In genomic region chr7:30029696-30030095, GRCh38 we compare ENCODE assay signal across 8 cellular contexts. TPM values are rescaled to one million over a fixed set of nuclear protein-coding genes. Genes with fewer than 3 reads are reported as not detected.
DNase-seq lines count a peak whose midpoint lies in the region; TF ChIP-seq lines count a peak whose summit lies in the region.

No MANE protein-coding gene starts in this region.

- H3K9me3 Mint-ChIP-seq in endodermal cell (no peaks in the 10 kb centered on the region), CD14-positive monocyte (peaks cover 0 to 3% (median 0%) of the 10 kb centered on the region in 7 donors)

- peaks cover 17% of the 10 kb centered on the region for H3K36me3 ChIP-seq in endodermal cell (ENCODE audit: control insufficient read depth, insufficient read depth, low read length)

- intact Hi-C loops in CD14-positive monocyte (cut with micrococcal nuclease) = loop anchor here (5.0 kb wide), 3 partner anchors 37 to 208 kb away; partner anchors contain the start of gene SCRN1 (in 1 of the 2)

- H3K27ac Mint-ChIP-seq in endodermal cell (no peak overlapping the region), CD14-positive monocyte (peak overlapping the region in 1 of 7 donors; percentile 55)

- TF ChIP-seq CTCF in GM10266 (IDR thresholded peaks at IDR 0.05; ENCODE audit: control insufficient read depth, insufficient read depth, low read depth, missing control alignments) (no peak), endodermal cell (conservative IDR thresholded peaks at IDR 0.05) (peak; percentile 48), CD14-positive monocyte (IDR thresholded peaks at IDR 0.05) (no peak)

- peak; percentile 18 for DNase-seq in GM10266 (ENCODE audit: extremely low spot score)
- peak; percentile 82 for DNase-seq in NAMALWA (ENCODE audit: low spot score)
- DNase-seq in endodermal cell = peak; percentile 52
- peak; percentile 44 for DNase-seq in renal cortical epithelial cell (ENCODE audit: low read depth)
- DNase-seq in CD14-positive monocyte (ENCODE audit: low spot score) = no peak
- no peak for DNase-seq in iPS-NIHi7 (ENCODE audit: extremely low spot score)
- DNase-seq in epidermal melanocyte (ENCODE audit: insufficient read length, low spot score) = no peak
- no peak for DNase-seq in NCI-H226

- H3K27me3 ChIP-seq in endodermal cell (ENCODE audit: control insufficient read depth, insufficient read depth, low read length, poor library complexity, severe bottlenecking) = no peaks in the 10 kb centered on the region

- peaks cover 2% of the 10 kb centered on the region for H3K4me1 ChIP-seq in endodermal cell (ENCODE audit: control insufficient read depth, insufficient read depth, low read length)

- H3K9me3 ChIP-seq in endodermal cell (ENCODE audit: control insufficient read depth, low read length) = no peaks in the 10 kb centered on the region

- H3K9ac ChIP-seq in endodermal cell (ENCODE audit: extremely low read depth, low read length, poor library complexity, severe bottlenecking) = peak overlapping the region; percentile 86

- peak overlapping the region; percentile 95 for H3K4me3 ChIP-seq in endodermal cell (ENCODE audit: low read length)

- H3K27me3 Mint-ChIP-seq in endodermal cell (ENCODE audit: insufficient read depth) (no peaks in the 10 kb centered on the region), CD14-positive monocyte (ENCODE audit: low read depth in 3 of 3) (peaks cover 0 to 4% (median 3%) of the 10 kb centered on the region in 3 donors)

- peaks cover 6% of the 10 kb centered on the region for H3K36me3 Mint-ChIP-seq in endodermal cell (ENCODE audit: low read depth)
- H3K36me3 Mint-ChIP-seq in CD14-positive monocyte = no peaks in the 10 kb centered on the region

- H3K4me1 Mint-ChIP-seq in endodermal cell (peaks cover 18% of the 10 kb centered on the region), CD14-positive monocyte (peaks cover 31% of the 10 kb centered on the region)

- H3K27ac ChIP-seq in endodermal cell (ENCODE audit: low read depth, low read length) = peak overlapping the region; percentile 91

- 20 to 30% methylated on average over 5 to 6 of the region's 6 CpGs for WGBS in endodermal cell (ENCODE audit: insufficient coverage in 1 of 2, insufficient read length in 1 of 2), 2 experiments

- no peak overlapping the region for H3K4me3 Mint-ChIP-seq in endodermal cell
- peak overlapping the region in 1 of 2 donors; percentile 94 for H3K4me3 Mint-ChIP-seq in CD14-positive monocyte

RNA-seq across cellular contexts. Expression of gene PLEKHA8, which starts 1.5 kb away (rescaled TPM):
- total RNA-seq in endodermal cell = 10 to 100 TPM; 37.7 to 42.2 TPM
- polyA plus RNA-seq in endodermal cell (2013, experiment 1 of 2) = 35.2 TPM
- polyA plus RNA-seq in endodermal cell (2013, experiment 2 of 2) = 35.6 TPM
- 19.6 and 24.7 TPM in 2 replicates for total RNA-seq in renal cortical epithelial cell
- 1 to 10 TPM; 2.4 to 2.7 TPM for polyA plus RNA-seq in CD14-positive monocyte

RNA-seq across cellular contexts. Expression of gene FKBP14, which starts 3.2 kb away (rescaled TPM):
- total RNA-seq in endodermal cell (10 to 100 TPM; 15.1 to 24.8 TPM), renal cortical epithelial cell (16.3 and 35.4 TPM in 2 replicates)
- polyA plus RNA-seq in endodermal cell (2013, experiment 1 of 2) = 12.9 TPM
- 10.9 TPM for polyA plus RNA-seq in endodermal cell (2013, experiment 2 of 2)
- 1 to 10 TPM in 1 of 2 donors, under 1 TPM in 1; 0.43 to 1.1 TPM for polyA plus RNA-seq in CD14-positive monocyte

RNA-seq across cellular contexts. Expression of gene SCRN1, which starts 40.1 kb away (rescaled TPM):
- total RNA-seq in endodermal cell (100 to 1,000 TPM; 110 to 112 TPM), renal cortical epithelial cell (81.3 and 127 TPM in 2 replicates)
- polyA plus RNA-seq in endodermal cell (2013, experiment 1 of 2) = 95.9 TPM
- 93.6 TPM for polyA plus RNA-seq in endodermal cell (2013, experiment 2 of 2)
- 10 to 100 TPM in 1 of 2 donors, 1 to 10 TPM in 1; 8.4 to 12.1 TPM for polyA plus RNA-seq in CD14-positive monocyte

Comparison
In these comparisons a context has a peak if more than half of its experiments do, and no peak if none do; other contexts are left out.
1. DNase-seq: peak in GM10266 (single experiment), NAMALWA (single experiment), endodermal cell (single experiment) and renal cortical epithelial cell (single experiment); none in CD14-positive monocyte (single experiment), iPS-NIHi7 (single experiment), epidermal melanocyte (single experiment) and NCI-H226 (single experiment).